9 cellular contexts compared by ENCODE assay signal in genomic region chr9:113886471-113886870, GRCh38. TPM values are rescaled to one million over a fixed set of nuclear protein-coding genes. Genes with fewer than 3 reads are reported as not detected.
A peak's percentile ranks its signal among the peaks of the same experiment; 100 is the strongest.
DNase-seq lines count a peak whose midpoint lies in the region; ATAC-seq and TF ChIP-seq lines count a peak whose summit lies in the region.
"Had no signal": no experiment of that assay in that cellular context is flagged by ENCODE, and none has a peak within 500 bp of the region (broad histone marks: within the 10 kb centered on the region; RNA-seq: fewer than 3 reads in every experiment).

No MANE protein-coding gene starts in this region.

- TF ChIP-seq CTCF in HFFc6 (IDR thresholded peaks at IDR 0.05) (no peak), WI38 (IDR thresholded peaks at IDR 0.05; ENCODE audit: low read depth, low read length) (no peak)

- H3K4me1 Mint-ChIP-seq in HFFc6 (ENCODE audit: low read depth), result peaks cover 43% of the 10 kb centered on the region
- peaks cover 16% of the 10 kb centered on the region for H3K4me1 Mint-ChIP-seq in stimulated activated memory B cell treated with anti-CD40 and anti-IgM and Interleukin-4, amounts not matched to agents 10 μg/mL and 1 μg/mL and 100 μg/mL, for 72 hours

- peaks cover 44% of the 10 kb centered on the region for H3K36me3 Mint-ChIP-seq in HFFc6 (ENCODE audit: low read depth)
- H3K36me3 Mint-ChIP-seq in stimulated activated memory B cell treated with anti-CD40 and anti-IgM and Interleukin-4, amounts not matched to agents 10 μg/mL and 1 μg/mL and 100 μg/mL, for 72 hours, result no peaks in the 10 kb centered on the region

- no peak for DNase-seq in HFFc6
- DNase-seq in left ventricle myocardium superior, result no peak
- no peak for DNase-seq in NCI-H2029 treated with DMSO at 0.1 percent for 48 hours (lab: John Stamatoyannopoulos, UW)
- no peak for DNase-seq in epidermal melanocyte (ENCODE audit: insufficient read length, low spot score)
- no peak for DNase-seq in activated gamma-delta T cell (lab: John Stamatoyannopoulos, UW)
- DNase-seq: NCI-H69 had no signal

- H3K4me3 Mint-ChIP-seq in HFFc6, result peak overlapping the region; percentile 87
- H3K4me3 Mint-ChIP-seq in stimulated activated memory B cell treated with anti-CD40 and anti-IgM and Interleukin-4, amounts not matched to agents 10 μg/mL and 1 μg/mL and 100 μg/mL, for 72 hours, result peak overlapping the region; percentile 53

- ATAC-seq in left ventricle myocardium superior, result peak; percentile 32
- no peak for ATAC-seq in stimulated activated memory B cell treated with anti-CD40 and anti-IgM and Interleukin-4, amounts not matched to agents 10 μg/mL and 1 μg/mL and 100 μg/mL, for 72 hours
- ATAC-seq in HG02870 (IDR thresholded peaks at IDR 0.05; ENCODE audit: unreplicated experiment), result no peak

- H3K4me3 ChIP-seq in WI38 (ENCODE audit: low read depth, low read length), result peak overlapping the region; percentile 37

- intact Hi-C loops in left ventricle myocardium superior (cut with micrococcal nuclease), result no loop called here

- peak overlapping the region; percentile 45; the same call in 1 of the 2 replicates for H3K27ac Mint-ChIP-seq in HFFc6
- no peak overlapping the region for H3K27ac Mint-ChIP-seq in stimulated activated memory B cell treated with anti-CD40 and anti-IgM and Interleukin-4, amounts not matched to agents 10 μg/mL and 1 μg/mL and 100 μg/mL, for 72 hours

- H3K9me3 Mint-ChIP-seq in HFFc6, result peaks cover 13% of the 10 kb centered on the region
- H3K9me3 Mint-ChIP-seq in stimulated activated memory B cell treated with anti-CD40 and anti-IgM and Interleukin-4, amounts not matched to agents 10 μg/mL and 1 μg/mL and 100 μg/mL, for 72 hours, result peaks cover 3% of the 10 kb centered on the region

- H3K27me3 Mint-ChIP-seq in HFFc6 (ENCODE audit: insufficient read depth), result no peaks in the 10 kb centered on the region
- H3K27me3 Mint-ChIP-seq in stimulated activated memory B cell treated with anti-CD40 and anti-IgM and Interleukin-4, amounts not matched to agents 10 μg/mL and 1 μg/mL and 100 μg/mL, for 72 hours, result peaks cover 7% of the 10 kb centered on the region

RNA-seq across cellular contexts. Expression of gene ZNF618, which starts 10.4 kb away (rescaled TPM):
- total RNA-seq in HFFc6 (2021; fragmentation: NEBNext Ultra II Directional; extraction: Animal tissue kit (Norgen Biotek cat#: 25700)), result 10 to 100 TPM in 4 of 6 experiments, 1 to 10 TPM in 2; 9.4 to 13.6 (median 11.5) TPM
- 1.5 TPM for total RNA-seq in left ventricle myocardium superior
